Comparison of ENCODE assay signal across 27 cellular contexts in the genomic region with DNA sequence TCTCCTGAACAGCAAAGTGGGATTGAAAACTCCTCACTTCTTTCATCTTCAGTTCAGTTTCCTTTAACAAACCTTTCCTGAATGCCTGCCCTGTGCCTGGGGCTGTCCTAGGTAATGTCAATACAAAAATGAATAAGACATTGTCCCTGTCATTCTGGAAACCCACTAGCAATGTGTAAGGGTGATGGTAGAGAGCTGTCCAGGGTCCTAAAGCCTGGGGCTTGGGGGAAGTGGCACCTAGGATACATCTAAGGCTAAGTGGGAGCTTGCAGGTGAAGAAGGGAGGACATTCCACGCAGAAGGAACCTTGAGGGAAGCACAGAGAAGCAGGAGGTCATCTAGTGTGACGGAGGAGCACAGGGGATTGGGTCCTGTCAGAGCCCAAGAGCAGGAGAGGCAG.
DNase-seq lines count a peak whose midpoint lies in the region; ATAC-seq and TF ChIP-seq lines count a peak whose summit lies in the region.
"Had no signal": no experiment of that assay in that cellular context is flagged by ENCODE, and none has a peak within 500 bp of the region (broad histone marks: within the 10 kb centered on the region; RNA-seq: fewer than 3 reads in every experiment).

No MANE protein-coding gene starts in this region.

- POLR2A ChIA-PET in MCF 10A (lab: Yijun Ruan, JAX): no interaction called here

- no peaks in the 10 kb centered on the region for H3K9me3 Mint-ChIP-seq in MCF 10A (ENCODE audit: unreplicated experiment)
- H3K9me3 Mint-ChIP-seq: activated naive CD8-positive, alpha-beta T cell treated with anti-CD3 and anti-CD28 coated beads, Interleukin-2, amount 10 ng/mL, durations not matched to agents 7 days and 5 days; activated T-helper 17 cell treated with anti-CD3 and anti-CD28 coated beads, Interleukin-2, amount 50 U/mL, for 72 hours had no signal

- H3K4me1 ChIP-seq in mammary epithelial cell (ENCODE audit: insufficient read depth, low read length) (no peaks in the 10 kb centered on the region), ovary (ENCODE audit: insufficient read depth) (no peaks in the 10 kb centered on the region), Peyer's patch (no peaks in the 10 kb centered on the region)
- H3K4me1 ChIP-seq: body of pancreas, heart right ventricle, upper lobe of right lung had no signal

- H3K27me3 Mint-ChIP-seq in MCF 10A (ENCODE audit: insufficient read depth, unreplicated experiment): peaks cover 15% of the 10 kb centered on the region
- H3K27me3 Mint-ChIP-seq: activated CD8-positive, alpha-beta memory T cell treated with anti-CD3 and anti-CD28 coated beads, Interleukin-2, amount 10 ng/mL, durations not matched to agents 7 days and 5 days; activated naive CD8-positive, alpha-beta T cell treated with anti-CD3 and anti-CD28 coated beads, Interleukin-2, amount 10 ng/mL, durations not matched to agents 7 days and 5 days had no signal

- no peak overlapping the region for H3K4me3 Mint-ChIP-seq in MCF 10A (ENCODE audit: unreplicated experiment)
- H3K4me3 Mint-ChIP-seq: activated CD8-positive, alpha-beta memory T cell treated with anti-CD3 and anti-CD28 coated beads, Interleukin-2, amount 10 ng/mL, durations not matched to agents 7 days and 5 days; activated naive CD8-positive, alpha-beta T cell treated with anti-CD3 and anti-CD28 coated beads, Interleukin-2, amount 10 ng/mL, durations not matched to agents 7 days and 5 days; activated T-helper 17 cell treated with anti-CD3 and anti-CD28 coated beads, Interleukin-2, amount 50 U/mL, for 72 hours; HFFc6; naive thymus-derived CD4-positive, alpha-beta T cell had no signal

- peak; percentile 41 for DNase-seq in MCF 10A (ENCODE audit: unreplicated experiment)
- no peak for DNase-seq in mammary epithelial cell
- DNase-seq in RPMI7951 (ENCODE audit: low read depth): peak; percentile 19
- DNase-seq in iPS-NIHi11 (ENCODE audit: low spot score): peak; percentile 51
- DNase-seq in ovary: no peak
- no peak for DNase-seq in Peyer's patch
- DNase-seq: activated CD4-positive, alpha-beta T cell treated with anti-CD3 and anti-CD28 coated beads for 1 hour; activated CD8-positive, alpha-beta memory T cell treated with anti-CD3 and anti-CD28 coated beads, Interleukin-2, amount 10 ng/mL, durations not matched to agents 7 days and 5 days; activated naive CD8-positive, alpha-beta T cell treated with anti-CD3 and anti-CD28 coated beads, Interleukin-2, amount 10 ng/mL, durations not matched to agents 7 days and 5 days; body of pancreas; GDM1; heart right ventricle; HFFc6; naive thymus-derived CD4-positive, alpha-beta T cell; NCI-H1436; NCI-H748 treated with DMSO at 0.1 percent for 48 hours; PC-9; posterior cingulate gyrus; stimulated activated CD4-positive, alpha-beta T cell treated with anti-CD3 and anti-CD28 coated beads, Interleukin-4, amount 100 ng/mL, for 24 hours; T-helper 9 cell; upper lobe of right lung had no signal

- H3K79me2 ChIP-seq in mammary epithelial cell (ENCODE audit: insufficient read depth, low read length): no peaks in the 10 kb centered on the region

- TF ChIP-seq EP300 in ovary (IDR thresholded peaks at IDR 0.05): no peak

- H3K36me3 Mint-ChIP-seq in MCF 10A (ENCODE audit: insufficient read depth, unreplicated experiment): no peaks in the 10 kb centered on the region
- H3K36me3 Mint-ChIP-seq: activated CD8-positive, alpha-beta memory T cell treated with anti-CD3 and anti-CD28 coated beads, Interleukin-2, amount 10 ng/mL, durations not matched to agents 7 days and 5 days; activated naive CD8-positive, alpha-beta T cell treated with anti-CD3 and anti-CD28 coated beads, Interleukin-2, amount 10 ng/mL, durations not matched to agents 7 days and 5 days; naive thymus-derived CD4-positive, alpha-beta T cell had no signal

- H3K9me3 ChIP-seq in mammary epithelial cell (replicated peaks; ENCODE audit: insufficient read depth, low read length) (no peaks in the 10 kb centered on the region), ovary (no peaks in the 10 kb centered on the region), Peyer's patch (no peaks in the 10 kb centered on the region)
- H3K9me3 ChIP-seq: BLaER1 treated with 17β-estradiol and CSF1 and Interleukin-3, amounts not matched to agents 10 nM and 100 nM; body of pancreas; heart right ventricle; upper lobe of right lung had no signal

- BruUV-seq in MCF 10A (replicated peaks; lab: Mats Ljungman, UMichigan): no TSS peak
- BruUV-seq in mammary epithelial cell (replicated peaks; lab: Mats Ljungman, UMichigan): no TSS peak

- no peak overlapping the region for H3K27ac Mint-ChIP-seq in MCF 10A (ENCODE audit: low read depth, unreplicated experiment)
- H3K27ac Mint-ChIP-seq: activated CD8-positive, alpha-beta memory T cell treated with anti-CD3 and anti-CD28 coated beads, Interleukin-2, amount 10 ng/mL, durations not matched to agents 7 days and 5 days; activated naive CD8-positive, alpha-beta T cell treated with anti-CD3 and anti-CD28 coated beads, Interleukin-2, amount 10 ng/mL, durations not matched to agents 7 days and 5 days; activated T-helper 17 cell treated with anti-CD3 and anti-CD28 coated beads, Interleukin-2, amount 50 U/mL, for 72 hours; HFFc6; naive thymus-derived CD4-positive, alpha-beta T cell had no signal

- no peak overlapping the region for H3K4me2 ChIP-seq in mammary epithelial cell (ENCODE audit: insufficient read depth, low read depth, low read length)
- H3K4me2 ChIP-seq: PC-9, smooth muscle cell had no signal

- no peak for TF ChIP-seq POLR2A in ovary (IDR thresholded peaks at IDR 0.05)
- TF ChIP-seq POLR2A in Peyer's patch (IDR thresholded peaks at IDR 0.05): no peak

- dilution Hi-C loops in mammary epithelial cell (cut with HindIII; ENCODE audit: low sequenced_read_pairs): loop anchor here (25.0 kb wide), 1 partner anchor 134 kb away; no protein-coding TSS in a partner anchor

- CTCF ChIA-PET in MCF 10A (lab: Yijun Ruan, JAX) (no interaction called here), mammary epithelial cell (lab: Charles Lee; ENCODE audit: low non-redundant PET) (no interaction called here)

- 50% methylated on average over 2 of the region's 2 CpGs for WGBS in mammary epithelial cell (ENCODE audit: low coverage, missing lambda C conversion rate)
- 51 to 62% (median 53%) methylated on average over 2 of the region's 2 CpGs for WGBS in ovary, 3 donors

- H3K27ac ChIP-seq in mammary epithelial cell (ENCODE audit: insufficient read depth, low read depth, low read length) (no peak overlapping the region), ovary (no peak overlapping the region), Peyer's patch (no peak overlapping the region)
- H3K27ac ChIP-seq: BLaER1 treated with 17β-estradiol and CSF1 and Interleukin-3, amounts not matched to agents 10 nM and 100 nM; body of pancreas; heart right ventricle; PC-9; upper lobe of right lung had no signal

- in situ Hi-C loops in mammary epithelial cell (cut with MboI; ENCODE audit: low sequenced_read_pairs in 2 of 2): no loop called here

- no peaks in the 10 kb centered on the region for H3K4me1 Mint-ChIP-seq in MCF 10A (ENCODE audit: insufficient read depth, unreplicated experiment)
- H3K4me1 Mint-ChIP-seq: activated CD8-positive, alpha-beta memory T cell treated with anti-CD3 and anti-CD28 coated beads, Interleukin-2, amount 10 ng/mL, durations not matched to agents 7 days and 5 days; activated naive CD8-positive, alpha-beta T cell treated with anti-CD3 and anti-CD28 coated beads, Interleukin-2, amount 10 ng/mL, durations not matched to agents 7 days and 5 days; activated T-helper 17 cell treated with anti-CD3 and anti-CD28 coated beads, Interleukin-2, amount 50 U/mL, for 72 hours; naive thymus-derived CD4-positive, alpha-beta T cell had no signal

- H2AFZ ChIP-seq in mammary epithelial cell (ENCODE audit: low read depth, low read length): no peak overlapping the region
- H2AFZ ChIP-seq: PC-9 had no signal

- H3K9ac ChIP-seq in mammary epithelial cell (ENCODE audit: insufficient read depth, low read length): no peak overlapping the region
- H3K9ac ChIP-seq: BLaER1 treated with 17β-estradiol and CSF1 and Interleukin-3, amounts not matched to agents 10 nM and 100 nM had no signal

- no peak for TF ChIP-seq CTCF in MCF 10A (IDR thresholded peaks at IDR 0.05; ENCODE audit: unreplicated experiment)
- TF ChIP-seq CTCF in mammary epithelial cell (conservative IDR thresholded peaks at IDR 0.05 in 1 of 2, IDR thresholded peaks at IDR 0.05 in 1 of 2; ENCODE audit: extremely low read depth in 1 of 2, insufficient read depth in 1 of 2, low read depth in 1 of 2, low read length in 2 of 2): no peak
- no peak for TF ChIP-seq CTCF in ovary (IDR thresholded peaks at IDR 0.05)
- no peak for TF ChIP-seq CTCF in Peyer's patch (IDR thresholded peaks at IDR 0.05)

- H3K36me3 ChIP-seq in mammary epithelial cell (ENCODE audit: insufficient read depth, low read length): no peaks in the 10 kb centered on the region
- no peaks in the 10 kb centered on the region for H3K36me3 ChIP-seq in ovary
- no peaks in the 10 kb centered on the region for H3K36me3 ChIP-seq in Peyer's patch
- H3K36me3 ChIP-seq: BLaER1 treated with 17β-estradiol and CSF1 and Interleukin-3, amounts not matched to agents 10 nM and 100 nM; heart right ventricle; upper lobe of right lung had no signal

- ATAC-seq in HG03520 (IDR thresholded peaks at IDR 0.05; ENCODE audit: unreplicated experiment): no peak
- ATAC-seq in HG03045 (IDR thresholded peaks at IDR 0.05; ENCODE audit: unreplicated experiment): no peak
- ATAC-seq: activated CD8-positive, alpha-beta memory T cell treated with anti-CD3 and anti-CD28 coated beads, Interleukin-2, amount 10 ng/mL, durations not matched to agents 7 days and 5 days; activated T-helper 17 cell treated with anti-CD3 and anti-CD28 coated beads, Interleukin-2, amount 50 U/mL, for 72 hours; body of pancreas; heart right ventricle; naive thymus-derived CD4-positive, alpha-beta T cell; SK-N-SH treated with all-trans-retinoic acid at 6 μM for 48 hours; upper lobe of right lung had no signal

- H3K27me3 ChIP-seq in mammary epithelial cell (ENCODE audit: insufficient read depth, low read length) (no peaks in the 10 kb centered on the region), ovary (no peaks in the 10 kb centered on the region), Peyer's patch (no peaks in the 10 kb centered on the region)
- H3K27me3 ChIP-seq: BLaER1 treated with 17β-estradiol and CSF1 and Interleukin-3, amounts not matched to agents 10 nM and 100 nM; body of pancreas; upper lobe of right lung had no signal

- no peak overlapping the region for H3K4me3 ChIP-seq in mammary epithelial cell (replicated peaks in 1 of 3; ENCODE audit: insufficient read depth in 1 of 3, low read depth in 2 of 3, low read length in 3 of 3)
- no peak overlapping the region for H3K4me3 ChIP-seq in ovary
- no peak overlapping the region for H3K4me3 ChIP-seq in Peyer's patch
- H3K4me3 ChIP-seq: BLaER1 treated with 17β-estradiol and CSF1 and Interleukin-3, amounts not matched to agents 10 nM and 100 nM; body of pancreas; heart right ventricle; PC-9; smooth muscle cell; upper lobe of right lung had no signal

- H4K20me1 ChIP-seq in mammary epithelial cell (ENCODE audit: insufficient read depth, low read length): no peaks in the 10 kb centered on the region
- H4K20me1 ChIP-seq: BLaER1 treated with 17β-estradiol and CSF1 and Interleukin-3, amounts not matched to agents 10 nM and 100 nM had no signal

- intact Hi-C loops in MCF 10A (cut with micrococcal nuclease) (no loop called here), mammary epithelial cell (cut with micrococcal nuclease) (no loop called here), ovary (cut with DNase I) (no loop called here)

Comparison
In these comparisons a context has a peak if more than half of its experiments do, and no peak if none do; other contexts are left out.
1. DNase-seq: peak in MCF 10A (single experiment), RPMI7951 (single experiment) and iPS-NIHi11 (single experiment); none in mammary epithelial cell (single experiment), ovary (0 of 5) and Peyer's patch (0 of 3).